1 cellular context compared by ENCODE assay signal in genomic region chr7:116807011-116807560, GRCh38.
TF ChIP-seq lines count a peak whose summit lies in the region.

No MANE protein-coding gene starts in this region.

TF ChIP-seq in GM23338, 12 proteins besides CTCF, POLR2A, EP300 and RAD21 (continued from another document):
- TF ChIP-seq ETS1 (IDR thresholded peaks at IDR 0.05), result no peak
- no peak for TF ChIP-seq ZNF462 (CRISPR knock-in tag; IDR thresholded peaks at IDR 0.05)
- no peak for TF ChIP-seq EZH2phosphoT487 (IDR thresholded peaks at IDR 0.05; ENCODE audit: unreplicated experiment)
- no peak for TF ChIP-seq JUNB (IDR thresholded peaks at IDR 0.05; ENCODE audit: unreplicated experiment)
- TF ChIP-seq ZNF331 (CRISPR knock-in tag; IDR thresholded peaks at IDR 0.05; ENCODE audit: low read depth), result no peak
- no peak for TF ChIP-seq STAT1 (IDR thresholded peaks at IDR 0.05; ENCODE audit: unreplicated experiment)
- TF ChIP-seq REST (IDR thresholded peaks at IDR 0.05; ENCODE audit: unreplicated experiment), result no peak
- no peak for TF ChIP-seq POLR2AphosphoS5 (IDR thresholded peaks at IDR 0.05; ENCODE audit: low read depth)
